ENCODE assay signal across 1 cellular context in genomic region chr4:98682719-98683118, GRCh38.
TF ChIP-seq lines count a peak whose summit lies in the region.

No MANE protein-coding gene starts in this region.

TF ChIP-seq in K562, 482 proteins besides CTCF, POLR2A, EP300 and RAD21 (continued from another document and continues in another):
- TF ChIP-seq, protein P1, sequence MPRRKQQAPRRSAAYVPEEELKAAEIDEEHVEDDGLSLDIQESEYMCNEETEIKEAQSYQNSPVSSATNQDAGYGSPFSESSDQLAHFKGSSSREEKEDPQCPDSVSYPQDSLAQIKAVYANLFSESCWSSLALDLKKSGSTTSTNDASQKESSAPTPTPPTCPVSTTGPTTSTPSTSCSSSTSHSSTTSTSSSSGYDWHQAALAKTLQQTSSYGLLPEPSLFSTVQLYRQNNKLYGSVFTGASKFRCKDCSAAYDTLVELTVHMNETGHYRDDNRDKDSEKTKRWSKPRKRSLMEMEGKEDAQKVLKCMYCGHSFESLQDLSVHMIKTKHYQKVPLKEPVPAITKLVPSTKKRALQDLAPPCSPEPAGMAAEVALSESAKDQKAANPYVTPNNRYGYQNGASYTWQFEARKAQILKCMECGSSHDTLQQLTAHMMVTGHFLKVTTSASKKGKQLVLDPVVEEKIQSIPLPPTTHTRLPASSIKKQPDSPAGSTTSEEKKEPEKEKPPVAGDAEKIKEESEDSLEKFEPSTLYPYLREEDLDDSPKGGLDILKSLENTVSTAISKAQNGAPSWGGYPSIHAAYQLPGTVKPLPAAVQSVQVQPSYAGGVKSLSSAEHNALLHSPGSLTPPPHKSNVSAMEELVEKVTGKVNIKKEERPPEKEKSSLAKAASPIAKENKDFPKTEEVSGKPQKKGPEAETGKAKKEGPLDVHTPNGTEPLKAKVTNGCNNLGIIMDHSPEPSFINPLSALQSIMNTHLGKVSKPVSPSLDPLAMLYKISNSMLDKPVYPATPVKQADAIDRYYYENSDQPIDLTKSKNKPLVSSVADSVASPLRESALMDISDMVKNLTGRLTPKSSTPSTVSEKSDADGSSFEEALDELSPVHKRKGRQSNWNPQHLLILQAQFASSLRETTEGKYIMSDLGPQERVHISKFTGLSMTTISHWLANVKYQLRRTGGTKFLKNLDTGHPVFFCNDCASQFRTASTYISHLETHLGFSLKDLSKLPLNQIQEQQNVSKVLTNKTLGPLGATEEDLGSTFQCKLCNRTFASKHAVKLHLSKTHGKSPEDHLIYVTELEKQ (CRISPR knock-in tag; IDR thresholded peaks at IDR 0.05), result no peak
- TF ChIP-seq NCOA2 (IDR thresholded peaks at IDR 0.05; ENCODE audit: partially characterized antibody in 2 of 2) (no peak), MCM5 (IDR thresholded peaks at IDR 0.05; ENCODE audit: low read depth) (no peak), SRSF7 (optimal IDR thresholded peaks at IDR 0.05; ENCODE audit: low read depth, low read length) (no peak), ZNF445 (CRISPR knock-in tag; IDR thresholded peaks at IDR 0.05; ENCODE audit: low read depth) (no peak), RBM25 (IDR thresholded peaks at IDR 0.05; ENCODE audit: low read depth, low read length, severe bottlenecking) (no peak), PTBP1 (IDR thresholded peaks at IDR 0.05; ENCODE audit: low read depth, low read length) (no peak), GABPB2 (CRISPR knock-in tag; conservative IDR thresholded peaks at IDR 0.05) (no peak), ZKSCAN1 (IDR thresholded peaks at IDR 0.05; ENCODE audit: low read depth, low read length) (no peak), RB1 (IDR thresholded peaks at IDR 0.05; ENCODE audit: low read depth) (no peak), ZNF212 (CRISPR knock-in tag; IDR thresholded peaks at IDR 0.05) (no peak), MTA2 (IDR thresholded peaks at IDR 0.05; ENCODE audit: low read depth) (peak; percentile 85), HDAC2 (IDR thresholded peaks at IDR 0.05) (peak; percentile 41; the same call in 1 of the 2 replicates), NFRKB (IDR thresholded peaks at IDR 0.05; ENCODE audit: low read depth) (no peak), STAT6 (CRISPR knock-in tag; IDR thresholded peaks at IDR 0.05) (no peak), TEAD2 (tag; IDR thresholded peaks at IDR 0.05) (no peak), NR1H2 (CRISPR knock-in tag; IDR thresholded peaks at IDR 0.05) (no peak), RBM22 (IDR thresholded peaks at IDR 0.05; ENCODE audit: low read depth, low read length, poor library complexity, severe bottlenecking) (no peak), MTA3 (IDR thresholded peaks at IDR 0.05; ENCODE audit: borderline replicate concordance) (no peak), ARHGAP35 (IDR thresholded peaks at IDR 0.05; ENCODE audit: partially characterized antibody) (no peak), CCNT2 (IDR thresholded peaks at IDR 0.05; ENCODE audit: borderline replicate concordance, extremely low read depth, insufficient read length, low read depth, low read length) (peak; percentile 60), KLF10 (CRISPR knock-in tag; IDR thresholded peaks at IDR 0.05) (no peak), HMGN3 (IDR thresholded peaks at IDR 0.05; ENCODE audit: borderline replicate concordance, extremely low read depth, insufficient read length, low read depth, low read length) (no peak), HNRNPL (IDR thresholded peaks at IDR 0.05; ENCODE audit: low read depth, low read length) (no peak), STAG1 (CRISPR knock-in tag; IDR thresholded peaks at IDR 0.05; ENCODE audit: borderline replicate concordance) (no peak), TSC22D4 (tag; IDR thresholded peaks at IDR 0.05) (no peak), ESRRB (CRISPR knock-in tag; IDR thresholded peaks at IDR 0.05; ENCODE audit: borderline replicate concordance) (no peak)
- TF ChIP-seq, protein P2, sequence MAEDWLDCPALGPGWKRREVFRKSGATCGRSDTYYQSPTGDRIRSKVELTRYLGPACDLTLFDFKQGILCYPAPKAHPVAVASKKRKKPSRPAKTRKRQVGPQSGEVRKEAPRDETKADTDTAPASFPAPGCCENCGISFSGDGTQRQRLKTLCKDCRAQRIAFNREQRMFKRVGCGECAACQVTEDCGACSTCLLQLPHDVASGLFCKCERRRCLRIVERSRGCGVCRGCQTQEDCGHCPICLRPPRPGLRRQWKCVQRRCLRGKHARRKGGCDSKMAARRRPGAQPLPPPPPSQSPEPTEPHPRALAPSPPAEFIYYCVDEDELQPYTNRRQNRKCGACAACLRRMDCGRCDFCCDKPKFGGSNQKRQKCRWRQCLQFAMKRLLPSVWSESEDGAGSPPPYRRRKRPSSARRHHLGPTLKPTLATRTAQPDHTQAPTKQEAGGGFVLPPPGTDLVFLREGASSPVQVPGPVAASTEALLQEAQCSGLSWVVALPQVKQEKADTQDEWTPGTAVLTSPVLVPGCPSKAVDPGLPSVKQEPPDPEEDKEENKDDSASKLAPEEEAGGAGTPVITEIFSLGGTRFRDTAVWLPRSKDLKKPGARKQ (CRISPR knock-in tag; IDR thresholded peaks at IDR 0.05), result no peak
- TF ChIP-seq, protein P3, sequence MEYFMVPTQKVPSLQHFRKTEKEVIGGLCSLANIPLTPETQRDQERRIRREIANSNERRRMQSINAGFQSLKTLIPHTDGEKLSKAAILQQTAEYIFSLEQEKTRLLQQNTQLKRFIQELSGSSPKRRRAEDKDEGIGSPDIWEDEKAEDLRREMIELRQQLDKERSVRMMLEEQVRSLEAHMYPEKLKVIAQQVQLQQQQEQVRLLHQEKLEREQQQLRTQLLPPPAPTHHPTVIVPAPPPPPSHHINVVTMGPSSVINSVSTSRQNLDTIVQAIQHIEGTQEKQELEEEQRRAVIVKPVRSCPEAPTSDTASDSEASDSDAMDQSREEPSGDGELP (CRISPR knock-in tag; IDR thresholded peaks at IDR 0.05; ENCODE audit: borderline replicate concordance), result no peak
- TF ChIP-seq, protein P4, sequence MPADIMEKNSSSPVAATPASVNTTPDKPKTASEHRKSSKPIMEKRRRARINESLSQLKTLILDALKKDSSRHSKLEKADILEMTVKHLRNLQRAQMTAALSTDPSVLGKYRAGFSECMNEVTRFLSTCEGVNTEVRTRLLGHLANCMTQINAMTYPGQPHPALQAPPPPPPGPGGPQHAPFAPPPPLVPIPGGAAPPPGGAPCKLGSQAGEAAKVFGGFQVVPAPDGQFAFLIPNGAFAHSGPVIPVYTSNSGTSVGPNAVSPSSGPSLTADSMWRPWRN (IDR thresholded peaks at IDR 0.05; ENCODE audit: low read depth), result no peak
- TF ChIP-seq, protein P5, sequence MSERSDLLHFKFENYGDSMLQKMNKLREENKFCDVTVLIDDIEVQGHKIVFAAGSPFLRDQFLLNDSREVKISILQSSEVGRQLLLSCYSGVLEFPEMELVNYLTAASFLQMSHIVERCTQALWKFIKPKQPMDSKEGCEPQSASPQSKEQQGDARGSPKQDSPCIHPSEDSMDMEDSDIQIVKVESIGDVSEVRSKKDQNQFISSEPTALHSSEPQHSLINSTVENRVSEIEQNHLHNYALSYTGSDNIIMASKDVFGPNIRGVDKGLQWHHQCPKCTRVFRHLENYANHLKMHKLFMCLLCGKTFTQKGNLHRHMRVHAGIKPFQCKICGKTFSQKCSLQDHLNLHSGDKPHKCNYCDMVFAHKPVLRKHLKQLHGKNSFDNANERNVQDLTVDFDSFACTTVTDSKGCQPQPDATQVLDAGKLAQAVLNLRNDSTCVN (CRISPR knock-in tag; IDR thresholded peaks at IDR 0.05), result no peak
- TF ChIP-seq, protein P6, sequence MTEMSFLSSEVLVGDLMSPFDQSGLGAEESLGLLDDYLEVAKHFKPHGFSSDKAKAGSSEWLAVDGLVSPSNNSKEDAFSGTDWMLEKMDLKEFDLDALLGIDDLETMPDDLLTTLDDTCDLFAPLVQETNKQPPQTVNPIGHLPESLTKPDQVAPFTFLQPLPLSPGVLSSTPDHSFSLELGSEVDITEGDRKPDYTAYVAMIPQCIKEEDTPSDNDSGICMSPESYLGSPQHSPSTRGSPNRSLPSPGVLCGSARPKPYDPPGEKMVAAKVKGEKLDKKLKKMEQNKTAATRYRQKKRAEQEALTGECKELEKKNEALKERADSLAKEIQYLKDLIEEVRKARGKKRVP (CRISPR knock-in tag; IDR thresholded peaks at IDR 0.05), result no peak
- TF ChIP-seq, protein P7, sequence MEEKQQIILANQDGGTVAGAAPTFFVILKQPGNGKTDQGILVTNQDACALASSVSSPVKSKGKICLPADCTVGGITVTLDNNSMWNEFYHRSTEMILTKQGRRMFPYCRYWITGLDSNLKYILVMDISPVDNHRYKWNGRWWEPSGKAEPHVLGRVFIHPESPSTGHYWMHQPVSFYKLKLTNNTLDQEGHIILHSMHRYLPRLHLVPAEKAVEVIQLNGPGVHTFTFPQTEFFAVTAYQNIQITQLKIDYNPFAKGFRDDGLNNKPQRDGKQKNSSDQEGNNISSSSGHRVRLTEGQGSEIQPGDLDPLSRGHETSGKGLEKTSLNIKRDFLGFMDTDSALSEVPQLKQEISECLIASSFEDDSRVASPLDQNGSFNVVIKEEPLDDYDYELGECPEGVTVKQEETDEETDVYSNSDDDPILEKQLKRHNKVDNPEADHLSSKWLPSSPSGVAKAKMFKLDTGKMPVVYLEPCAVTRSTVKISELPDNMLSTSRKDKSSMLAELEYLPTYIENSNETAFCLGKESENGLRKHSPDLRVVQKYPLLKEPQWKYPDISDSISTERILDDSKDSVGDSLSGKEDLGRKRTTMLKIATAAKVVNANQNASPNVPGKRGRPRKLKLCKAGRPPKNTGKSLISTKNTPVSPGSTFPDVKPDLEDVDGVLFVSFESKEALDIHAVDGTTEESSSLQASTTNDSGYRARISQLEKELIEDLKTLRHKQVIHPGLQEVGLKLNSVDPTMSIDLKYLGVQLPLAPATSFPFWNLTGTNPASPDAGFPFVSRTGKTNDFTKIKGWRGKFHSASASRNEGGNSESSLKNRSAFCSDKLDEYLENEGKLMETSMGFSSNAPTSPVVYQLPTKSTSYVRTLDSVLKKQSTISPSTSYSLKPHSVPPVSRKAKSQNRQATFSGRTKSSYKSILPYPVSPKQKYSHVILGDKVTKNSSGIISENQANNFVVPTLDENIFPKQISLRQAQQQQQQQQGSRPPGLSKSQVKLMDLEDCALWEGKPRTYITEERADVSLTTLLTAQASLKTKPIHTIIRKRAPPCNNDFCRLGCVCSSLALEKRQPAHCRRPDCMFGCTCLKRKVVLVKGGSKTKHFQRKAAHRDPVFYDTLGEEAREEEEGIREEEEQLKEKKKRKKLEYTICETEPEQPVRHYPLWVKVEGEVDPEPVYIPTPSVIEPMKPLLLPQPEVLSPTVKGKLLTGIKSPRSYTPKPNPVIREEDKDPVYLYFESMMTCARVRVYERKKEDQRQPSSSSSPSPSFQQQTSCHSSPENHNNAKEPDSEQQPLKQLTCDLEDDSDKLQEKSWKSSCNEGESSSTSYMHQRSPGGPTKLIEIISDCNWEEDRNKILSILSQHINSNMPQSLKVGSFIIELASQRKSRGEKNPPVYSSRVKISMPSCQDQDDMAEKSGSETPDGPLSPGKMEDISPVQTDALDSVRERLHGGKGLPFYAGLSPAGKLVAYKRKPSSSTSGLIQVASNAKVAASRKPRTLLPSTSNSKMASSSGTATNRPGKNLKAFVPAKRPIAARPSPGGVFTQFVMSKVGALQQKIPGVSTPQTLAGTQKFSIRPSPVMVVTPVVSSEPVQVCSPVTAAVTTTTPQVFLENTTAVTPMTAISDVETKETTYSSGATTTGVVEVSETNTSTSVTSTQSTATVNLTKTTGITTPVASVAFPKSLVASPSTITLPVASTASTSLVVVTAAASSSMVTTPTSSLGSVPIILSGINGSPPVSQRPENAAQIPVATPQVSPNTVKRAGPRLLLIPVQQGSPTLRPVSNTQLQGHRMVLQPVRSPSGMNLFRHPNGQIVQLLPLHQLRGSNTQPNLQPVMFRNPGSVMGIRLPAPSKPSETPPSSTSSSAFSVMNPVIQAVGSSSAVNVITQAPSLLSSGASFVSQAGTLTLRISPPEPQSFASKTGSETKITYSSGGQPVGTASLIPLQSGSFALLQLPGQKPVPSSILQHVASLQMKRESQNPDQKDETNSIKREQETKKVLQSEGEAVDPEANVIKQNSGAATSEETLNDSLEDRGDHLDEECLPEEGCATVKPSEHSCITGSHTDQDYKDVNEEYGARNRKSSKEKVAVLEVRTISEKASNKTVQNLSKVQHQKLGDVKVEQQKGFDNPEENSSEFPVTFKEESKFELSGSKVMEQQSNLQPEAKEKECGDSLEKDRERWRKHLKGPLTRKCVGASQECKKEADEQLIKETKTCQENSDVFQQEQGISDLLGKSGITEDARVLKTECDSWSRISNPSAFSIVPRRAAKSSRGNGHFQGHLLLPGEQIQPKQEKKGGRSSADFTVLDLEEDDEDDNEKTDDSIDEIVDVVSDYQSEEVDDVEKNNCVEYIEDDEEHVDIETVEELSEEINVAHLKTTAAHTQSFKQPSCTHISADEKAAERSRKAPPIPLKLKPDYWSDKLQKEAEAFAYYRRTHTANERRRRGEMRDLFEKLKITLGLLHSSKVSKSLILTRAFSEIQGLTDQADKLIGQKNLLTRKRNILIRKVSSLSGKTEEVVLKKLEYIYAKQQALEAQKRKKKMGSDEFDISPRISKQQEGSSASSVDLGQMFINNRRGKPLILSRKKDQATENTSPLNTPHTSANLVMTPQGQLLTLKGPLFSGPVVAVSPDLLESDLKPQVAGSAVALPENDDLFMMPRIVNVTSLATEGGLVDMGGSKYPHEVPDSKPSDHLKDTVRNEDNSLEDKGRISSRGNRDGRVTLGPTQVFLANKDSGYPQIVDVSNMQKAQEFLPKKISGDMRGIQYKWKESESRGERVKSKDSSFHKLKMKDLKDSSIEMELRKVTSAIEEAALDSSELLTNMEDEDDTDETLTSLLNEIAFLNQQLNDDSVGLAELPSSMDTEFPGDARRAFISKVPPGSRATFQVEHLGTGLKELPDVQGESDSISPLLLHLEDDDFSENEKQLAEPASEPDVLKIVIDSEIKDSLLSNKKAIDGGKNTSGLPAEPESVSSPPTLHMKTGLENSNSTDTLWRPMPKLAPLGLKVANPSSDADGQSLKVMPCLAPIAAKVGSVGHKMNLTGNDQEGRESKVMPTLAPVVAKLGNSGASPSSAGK (IDR thresholded peaks at IDR 0.05), result no peak
